1 cellular context compared by ENCODE assay signal in genomic region chr6:159805418-159806020, GRCh38.
TF ChIP-seq lines count a peak whose summit lies in the region.

No MANE protein-coding gene starts in this region.

TF ChIP-seq in K562, 482 proteins besides CTCF, POLR2A, EP300 and RAD21 (continues in another document):
- TF ChIP-seq HDAC2 (IDR thresholded peaks at IDR 0.05) (no peak), THRA (IDR thresholded peaks at IDR 0.05) (no peak), ZNF408 (CRISPR knock-in tag; IDR thresholded peaks at IDR 0.05; ENCODE audit: low read depth) (no peak), TAL1 (IDR thresholded peaks at IDR 0.05) (peak; percentile 40; the same call in 1 of the 2 replicates), KLF13 (tag; IDR thresholded peaks at IDR 0.05; ENCODE audit: borderline replicate concordance, low read depth) (no peak), ATF7 (IDR thresholded peaks at IDR 0.05) (peak; percentile 26; the same call in 1 of the 2 replicates), ZC3H4 (CRISPR knock-in tag; IDR thresholded peaks at IDR 0.05; ENCODE audit: borderline replicate concordance) (no peak), REST (CRISPR knock-in tag; IDR thresholded peaks at IDR 0.05; ENCODE audit: low read depth) (no peak), TFE3 (CRISPR knock-in tag; IDR thresholded peaks at IDR 0.05) (no peak), KLF6 (CRISPR knock-in tag; IDR thresholded peaks at IDR 0.05; ENCODE audit: borderline replicate concordance) (no peak), SLC30A9 (CRISPR knock-in tag; IDR thresholded peaks at IDR 0.05) (no peak), ZBTB7A (IDR thresholded peaks at IDR 0.05; ENCODE audit: borderline replicate concordance, control insufficient read depth, low read depth, low read length) (no peak), CEBPB (tag; IDR thresholded peaks at IDR 0.05) (peak; percentile 86), ZC3H8 (IDR thresholded peaks at IDR 0.05) (no peak), CEBPG (CRISPR knock-in tag; IDR thresholded peaks at IDR 0.05) (no peak; the same call in 1 of the 2 replicates), CEBPG (tag; conservative IDR thresholded peaks at IDR 0.05 in 1 of 2, IDR thresholded peaks at IDR 0.05 in 1 of 2) (peak; percentile 93), SIN3B (IDR thresholded peaks at IDR 0.05; ENCODE audit: low read depth) (no peak), ZNF398 (CRISPR knock-in tag; IDR thresholded peaks at IDR 0.05) (no peak), ATF4 (CRISPR knock-in tag; IDR thresholded peaks at IDR 0.05) (peak; percentile 83), ZNF592 (IDR thresholded peaks at IDR 0.05) (no peak), MEIS2 (IDR thresholded peaks at IDR 0.05; ENCODE audit: partially characterized antibody) (peak; percentile 66), DPF2 (IDR thresholded peaks at IDR 0.05) (peak; percentile 28; the same call in 1 of the 2 replicates), ELK3 (CRISPR knock-in tag; IDR thresholded peaks at IDR 0.05) (no peak), CHCHD3 (CRISPR knock-in tag; IDR thresholded peaks at IDR 0.05) (no peak), HIVEP1 (CRISPR knock-in tag; IDR thresholded peaks at IDR 0.05) (no peak), RNF219 (CRISPR knock-in tag; IDR thresholded peaks at IDR 0.05) (no peak), IRF9 (tag; IDR thresholded peaks at IDR 0.05) (0 out of 2 replicates have a peak, but pooled peaks have one; percentile 9), ZNF140 (CRISPR knock-in tag; IDR thresholded peaks at IDR 0.05) (no peak), FOXA3 (CRISPR knock-in tag; conservative IDR thresholded peaks at IDR 0.05 in 1 of 2, IDR thresholded peaks at IDR 0.05 in 1 of 2) (peak in 1 of 2 experiments; percentile 79; a peak in 2 of 4 replicates), TRIM24 (IDR thresholded peaks at IDR 0.05) (peak in 1 of 2 experiments; percentile 45; a peak in 1 of 4 replicates), ZBTB9 (CRISPR knock-in tag; IDR thresholded peaks at IDR 0.05) (no peak), SMARCA4 (IDR thresholded peaks at IDR 0.05) (peak; percentile 22; the same call in 1 of the 2 replicates), DLX4 (CRISPR knock-in tag; IDR thresholded peaks at IDR 0.05) (no peak), GABPA (tag; conservative IDR thresholded peaks at IDR 0.05; ENCODE audit: low read depth) (peak; percentile 27; the same call in 1 of the 2 replicates), MECOM (CRISPR knock-in tag; IDR thresholded peaks at IDR 0.05) (0 out of 2 replicates have a peak, but pooled peaks have one; percentile 21), FOXK1 (CRISPR knock-in tag; IDR thresholded peaks at IDR 0.05; ENCODE audit: borderline replicate concordance) (no peak), RB1 (IDR thresholded peaks at IDR 0.05; ENCODE audit: low read depth) (no peak), TSC22D4 (tag; IDR thresholded peaks at IDR 0.05) (no peak), MCM2 (IDR thresholded peaks at IDR 0.05; ENCODE audit: low read depth) (no peak), SAP30 (IDR thresholded peaks at IDR 0.05; ENCODE audit: borderline replicate concordance, insufficient read depth, low read depth, low read length, poor library complexity, severe bottlenecking) (no peak)
